29 cellular contexts compared by ENCODE assay signal in genomic region chr7:29511337-29511736, GRCh38.
"Had no signal": no experiment of that assay in that cellular context is flagged by ENCODE, and none has a peak within 500 bp of the region (broad histone marks: within the 10 kb centered on the region; RNA-seq: fewer than 3 reads in every experiment).

No MANE protein-coding gene starts in this region.

- H3K36me3 ChIP-seq: brain microvascular endothelial cell, WERI-Rb-1 had no signal

- H3K4me3 ChIP-seq: coronary artery, dorsolateral prefrontal cortex had no signal

- H3K27ac ChIP-seq: brain microvascular endothelial cell, coronary artery, WERI-Rb-1 had no signal

- ATAC-seq: activated CD4-positive, CD25-positive, alpha-beta regulatory T cell treated with anti-CD3 and anti-CD28 coated beads, Interleukin-2, amount 50 U/mL, for 24 hours; activated T-cell treated with anti-CD3 and anti-CD28 coated beads, Interleukin-2, amount 50 U/mL, for 4 hours; activated T-helper 17 cell treated with anti-CD3 and anti-CD28 coated beads, Interleukin-2, amount 50 U/mL, for 72 hours; esophagus mucosa; T-helper 17 cell had no signal

- H3K27ac Mint-ChIP-seq: activated B cell treated with CpG ODN at 0.5 μM for 24 hours; activated CD4-positive, alpha-beta memory T cell treated with anti-CD3 and anti-CD28 coated beads for 36 hours; activated naive CD8-positive, alpha-beta T cell; activated T-helper 17 cell treated with anti-CD3 and anti-CD28 coated beads, Interleukin-2, amount 50 U/mL, for 72 hours; dendritic cell treated with granulocyte-macrophage colony-stimulating factor and Interleukin-4, amounts not matched to agents 40 ng/mL and 50 ng/mL, for 4 days; endodermal cell; T-helper 17 cell; T-helper 2 cell treated with Interferon-gamma antibody and Interleukin-4, amounts not matched to agents 5 μg/mL and 100 μg/mL, for 36 hours had no signal

- H3K36me3 Mint-ChIP-seq: activated CD4-positive, alpha-beta memory T cell treated with anti-CD3 and anti-CD28 coated beads for 36 hours; activated naive CD8-positive, alpha-beta T cell had no signal

- H3K9me3 Mint-ChIP-seq: activated B cell treated with CpG ODN at 0.5 μM for 24 hours; activated CD4-positive, alpha-beta memory T cell treated with anti-CD3 and anti-CD28 coated beads for 36 hours; activated T-cell treated with anti-CD3 and anti-CD28 coated beads, Interleukin-2, amount 50 U/mL, for 4 hours; activated T-helper 17 cell treated with anti-CD3 and anti-CD28 coated beads, Interleukin-2, amount 50 U/mL, for 72 hours; central memory CD8-positive, alpha-beta T cell; dendritic cell treated with granulocyte-macrophage colony-stimulating factor and Interleukin-4, amounts not matched to agents 40 ng/mL and 50 ng/mL, for 4 days; endodermal cell; T-helper 2 cell treated with Interferon-gamma antibody and Interleukin-4, amounts not matched to agents 5 μg/mL and 100 μg/mL, for 36 hours had no signal

- H3K27me3 ChIP-seq: brain microvascular endothelial cell, dorsolateral prefrontal cortex had no signal

- H3K27me3 Mint-ChIP-seq: activated CD4-positive, alpha-beta memory T cell treated with anti-CD3 and anti-CD28 coated beads for 36 hours; activated naive CD8-positive, alpha-beta T cell; activated T-helper 17 cell treated with anti-CD3 and anti-CD28 coated beads, Interleukin-2, amount 50 U/mL, for 72 hours; central memory CD8-positive, alpha-beta T cell; dendritic cell treated with granulocyte-macrophage colony-stimulating factor and Interleukin-4, amounts not matched to agents 40 ng/mL and 50 ng/mL, for 4 days; T-helper 17 cell had no signal

- H3K4me1 Mint-ChIP-seq: activated T-helper 17 cell treated with anti-CD3 and anti-CD28 coated beads, Interleukin-2, amount 50 U/mL, for 72 hours; central memory CD8-positive, alpha-beta T cell; T-helper 17 cell had no signal

- DNase-seq: activated B cell treated with CpG ODN at 0.5 μM for 24 hours; activated CD4-positive, alpha-beta memory T cell treated with anti-CD3 and anti-CD28 coated beads for 36 hours; activated CD4-positive, alpha-beta T cell treated with anti-CD3 and anti-CD28 coated beads for 48 hours; activated CD4-positive, alpha-beta T cell treated with anti-CD3 and anti-CD28 coated beads, Interleukin-2, amount 50 U/mL, for 1 hour; activated CD8-positive, alpha-beta memory T cell treated with anti-CD3 and anti-CD28 coated beads for 24 hours; activated effector memory CD4-positive, alpha-beta T cell treated with Interleukin-2 at 50 U/mL for 16 hours; activated gamma-delta T cell treated with Interleukin-2 at 50 U/mL for 16 hours; activated naive CD4-positive, alpha-beta T cell treated with anti-CD3 and anti-CD28 coated beads, Interleukin-2, amount 50 U/mL, for 16 hours; activated naive CD4-positive, alpha-beta T cell treated with Interleukin-2 at 50 U/mL for 16 hours; activated T-cell treated with anti-CD3 and anti-CD28 coated beads, Interleukin-2, amount 50 U/mL, for 4 hours; amniotic stem cell; anterior cingulate cortex; brain microvascular endothelial cell; dorsolateral prefrontal cortex; effector memory CD4-positive, alpha-beta T cell; endodermal cell; foreskin fibroblast; head of caudate nucleus; T-helper 17 cell; T1000; WERI-Rb-1 had no signal

- H3K4me3 Mint-ChIP-seq: activated B cell treated with CpG ODN at 0.5 μM for 24 hours; activated CD4-positive, alpha-beta memory T cell treated with anti-CD3 and anti-CD28 coated beads for 36 hours; activated naive CD8-positive, alpha-beta T cell; activated T-cell treated with anti-CD3 and anti-CD28 coated beads, Interleukin-2, amount 50 U/mL, for 4 hours; activated T-helper 17 cell treated with anti-CD3 and anti-CD28 coated beads, Interleukin-2, amount 50 U/mL, for 72 hours; central memory CD8-positive, alpha-beta T cell; dendritic cell treated with granulocyte-macrophage colony-stimulating factor and Interleukin-4, amounts not matched to agents 40 ng/mL and 50 ng/mL, for 4 days; endodermal cell; T-helper 17 cell; T-helper 2 cell treated with Interferon-gamma antibody and Interleukin-4, amounts not matched to agents 5 μg/mL and 100 μg/mL, for 36 hours had no signal
